1 cellular context compared by ENCODE assay signal in the genomic region with DNA sequence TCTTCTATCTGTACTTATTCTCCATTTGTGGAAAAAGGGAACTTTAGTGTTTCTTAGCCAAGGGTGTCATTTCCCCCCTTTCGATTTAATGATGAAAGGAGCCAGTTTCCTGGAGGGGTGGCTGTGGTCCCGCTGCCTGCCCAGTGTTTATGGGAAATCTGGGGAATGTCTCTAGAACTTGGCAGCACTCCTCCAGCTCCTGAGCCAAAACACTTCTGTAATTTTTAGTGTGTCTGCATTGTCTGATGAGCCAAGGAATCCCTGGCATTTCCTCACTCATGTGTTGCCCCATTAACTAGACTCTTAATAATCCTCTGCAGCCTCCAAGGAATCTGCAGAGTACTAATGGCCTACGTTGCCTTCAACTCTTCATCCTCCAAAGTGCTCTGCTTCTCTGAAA.
TF ChIP-seq lines count a peak whose summit lies in the region.

No MANE protein-coding gene starts in this region.

TF ChIP-seq in SK-N-SH treated with all-trans-retinoic acid at 6 μM for 48 hours, 23 proteins besides CTCF, POLR2A, EP300 and RAD21 (continued from another document):
- TF ChIP-seq, protein P1, sequence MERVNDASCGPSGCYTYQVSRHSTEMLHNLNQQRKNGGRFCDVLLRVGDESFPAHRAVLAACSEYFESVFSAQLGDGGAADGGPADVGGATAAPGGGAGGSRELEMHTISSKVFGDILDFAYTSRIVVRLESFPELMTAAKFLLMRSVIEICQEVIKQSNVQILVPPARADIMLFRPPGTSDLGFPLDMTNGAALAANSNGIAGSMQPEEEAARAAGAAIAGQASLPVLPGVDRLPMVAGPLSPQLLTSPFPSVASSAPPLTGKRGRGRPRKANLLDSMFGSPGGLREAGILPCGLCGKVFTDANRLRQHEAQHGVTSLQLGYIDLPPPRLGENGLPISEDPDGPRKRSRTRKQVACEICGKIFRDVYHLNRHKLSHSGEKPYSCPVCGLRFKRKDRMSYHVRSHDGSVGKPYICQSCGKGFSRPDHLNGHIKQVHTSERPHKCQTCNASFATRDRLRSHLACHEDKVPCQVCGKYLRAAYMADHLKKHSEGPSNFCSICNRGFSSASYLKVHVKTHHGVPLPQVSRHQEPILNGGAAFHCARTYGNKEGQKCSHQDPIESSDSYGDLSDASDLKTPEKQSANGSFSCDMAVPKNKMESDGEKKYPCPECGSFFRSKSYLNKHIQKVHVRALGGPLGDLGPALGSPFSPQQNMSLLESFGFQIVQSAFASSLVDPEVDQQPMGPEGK (CRISPR knock-in tag; IDR thresholded peaks at IDR 0.05; ENCODE audit: borderline replicate concordance) = peak; percentile 57; the same call in 1 of the 2 replicates
- TF ChIP-seq, protein P2, sequence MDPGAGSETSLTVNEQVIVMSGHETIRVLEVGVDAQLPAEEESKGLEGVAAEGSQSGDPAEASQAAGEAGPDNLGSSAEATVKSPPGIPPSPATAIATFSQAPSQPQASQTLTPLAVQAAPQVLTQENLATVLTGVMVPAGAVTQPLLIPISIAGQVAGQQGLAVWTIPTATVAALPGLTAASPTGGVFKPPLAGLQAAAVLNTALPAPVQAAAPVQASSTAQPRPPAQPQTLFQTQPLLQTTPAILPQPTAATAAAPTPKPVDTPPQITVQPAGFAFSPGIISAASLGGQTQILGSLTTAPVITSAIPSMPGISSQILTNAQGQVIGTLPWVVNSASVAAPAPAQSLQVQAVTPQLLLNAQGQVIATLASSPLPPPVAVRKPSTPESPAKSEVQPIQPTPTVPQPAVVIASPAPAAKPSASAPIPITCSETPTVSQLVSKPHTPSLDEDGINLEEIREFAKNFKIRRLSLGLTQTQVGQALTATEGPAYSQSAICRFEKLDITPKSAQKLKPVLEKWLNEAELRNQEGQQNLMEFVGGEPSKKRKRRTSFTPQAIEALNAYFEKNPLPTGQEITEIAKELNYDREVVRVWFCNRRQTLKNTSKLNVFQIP (CRISPR knock-in tag; IDR thresholded peaks at IDR 0.05; ENCODE audit: borderline replicate concordance, low read depth) = peak; percentile 81; the same call in 1 of the 2 replicates
- TF ChIP-seq GLIS3 (CRISPR knock-in tag; IDR thresholded peaks at IDR 0.05) = peak; percentile 79
- TF ChIP-seq, protein P3, sequence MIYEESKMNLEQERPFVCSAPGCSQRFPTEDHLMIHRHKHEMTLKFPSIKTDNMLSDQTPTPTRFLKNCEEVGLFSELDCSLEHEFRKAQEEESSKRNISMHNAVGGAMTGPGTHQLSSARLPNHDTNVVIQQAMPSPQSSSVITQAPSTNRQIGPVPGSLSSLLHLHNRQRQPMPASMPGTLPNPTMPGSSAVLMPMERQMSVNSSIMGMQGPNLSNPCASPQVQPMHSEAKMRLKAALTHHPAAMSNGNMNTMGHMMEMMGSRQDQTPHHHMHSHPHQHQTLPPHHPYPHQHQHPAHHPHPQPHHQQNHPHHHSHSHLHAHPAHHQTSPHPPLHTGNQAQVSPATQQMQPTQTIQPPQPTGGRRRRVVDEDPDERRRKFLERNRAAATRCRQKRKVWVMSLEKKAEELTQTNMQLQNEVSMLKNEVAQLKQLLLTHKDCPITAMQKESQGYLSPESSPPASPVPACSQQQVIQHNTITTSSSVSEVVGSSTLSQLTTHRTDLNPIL (CRISPR knock-in tag; IDR thresholded peaks at IDR 0.05; ENCODE audit: low read depth) = peak; percentile 64; the same call in 1 of the 2 replicates
- TF ChIP-seq CSDC2 (CRISPR knock-in tag; IDR thresholded peaks at IDR 0.05) = 0 out of 2 replicates have a peak, but pooled peaks have one; percentile 63
- TF ChIP-seq ZNF565 (CRISPR knock-in tag; conservative IDR thresholded peaks at IDR 0.05; ENCODE audit: low read depth) = no peak
- no peak for TF ChIP-seq ZC3H10 (CRISPR knock-in tag; IDR thresholded peaks at IDR 0.05)
- peak; percentile 95 for TF ChIP-seq ISL1 (CRISPR knock-in tag; IDR thresholded peaks at IDR 0.05)
- TF ChIP-seq ZFP3 (CRISPR knock-in tag; IDR thresholded peaks at IDR 0.05) = peak; percentile 73; the same call in 1 of the 2 replicates
- TF ChIP-seq SNAI2 (CRISPR knock-in tag; IDR thresholded peaks at IDR 0.05) = peak; percentile 36; the same call in 1 of the 2 replicates
- TF ChIP-seq ZNF70 (CRISPR knock-in tag; IDR thresholded peaks at IDR 0.05) = no peak
- TF ChIP-seq TCF4 (CRISPR knock-in tag; IDR thresholded peaks at IDR 0.05; ENCODE audit: borderline replicate concordance) = peak; percentile 50; the same call in 1 of the 2 replicates
TF ChIP-seq in SK-N-SH treated with all-trans-retinoic acid at 6 μM for 48 hours: peak in this region for 10.
